18 cellular contexts compared by ENCODE assay signal in genomic region chr17:79985951-79986391, GRCh38. TPM values are rescaled to one million over a fixed set of nuclear protein-coding genes. Genes with fewer than 3 reads are reported as not detected.
DNase-seq lines count a peak whose midpoint lies in the region; ATAC-seq, FAIRE-seq and TF ChIP-seq lines count a peak whose summit lies in the region.
"Had no signal": no experiment of that assay in that cellular context is flagged by ENCODE, and none has a peak within 500 bp of the region (broad histone marks: within the 10 kb centered on the region; RNA-seq: fewer than 3 reads in every experiment).

No MANE protein-coding gene starts in this region.

- no peak overlapping the region for H3K4me3 Mint-ChIP-seq in glutamatergic neuron (ENCODE audit: unreplicated experiment)
- H3K4me3 Mint-ChIP-seq: H9 had no signal

- H3K27me3 ChIP-seq in upper lobe of left lung: no peaks in the 10 kb centered on the region
- no peaks in the 10 kb centered on the region for H3K27me3 ChIP-seq in mesendoderm (ENCODE audit: insufficient read depth, low read length, poor library complexity)

- no peak overlapping the region for H2BK5ac ChIP-seq in mesendoderm (ENCODE audit: low read length)

- H3K4me1 Mint-ChIP-seq in glutamatergic neuron (ENCODE audit: low read depth, unreplicated experiment): peaks cover 37% of the 10 kb centered on the region

- no peak for TF ChIP-seq EP300 in upper lobe of left lung (IDR thresholded peaks at IDR 0.05)

- H3K79me1 ChIP-seq in mesendoderm (ENCODE audit: low read length): peaks cover 12% of the 10 kb centered on the region

- WGBS in upper lobe of left lung, 2 donors: 65 to 74% methylated on average over 15 of the region's 15 CpGs
- WGBS in mesendoderm (ENCODE audit: extremely low coverage, insufficient coverage, low lambda C conversion rate): no CpG with 5 or more reads among the region's 15 CpGs

- no peak overlapping the region for H3K4me2 ChIP-seq in mesendoderm (ENCODE audit: low read length)

- no peak overlapping the region for H3K18ac ChIP-seq in mesendoderm (ENCODE audit: low read length)

- no peak overlapping the region for H4K8ac ChIP-seq in mesendoderm (ENCODE audit: low read depth, low read length)

- no peak overlapping the region for H3K56ac ChIP-seq in mesendoderm (ENCODE audit: low read length)

- intact Hi-C loops in posterior vena cava (cut with DNase I): loop anchor here in 1 of 2 donors (10.0 kb wide), 1 partner anchor 241 kb away; no protein-coding TSS in a partner anchor

- H3K4ac ChIP-seq in mesendoderm (ENCODE audit: low read depth, low read length): no peak overlapping the region

- no peaks in the 10 kb centered on the region for H3K9me3 ChIP-seq in upper lobe of left lung

- DNase-seq in DMS 273 (lab: John Stamatoyannopoulos, UW; ENCODE audit: unreplicated experiment) (peak; percentile 48), DMS 273 treated with DMSO at 0.1 percent for 48 hours (lab: John Stamatoyannopoulos, UW) (no peak), NCI-H1694 treated with DMSO at 0.1 percent for 48 hours (lab: John Stamatoyannopoulos, UW) (peak; percentile 71), glutamatergic neuron (no peak), posterior vena cava (ENCODE audit: low spot score) (peak; percentile 51), upper lobe of left lung (no peak), urothelium cell line (ENCODE audit: low spot score) (no peak), mesendoderm (no peak)
- DNase-seq: H9; MV-4-11; NCI-H1436; NCI-H2081 treated with DMSO at 0.1 percent for 48 hours; NCI-H345; NCI-H526 treated with DMSO at 0.1 percent for 48 hours; NK-92 treated with Interleukin-12 subunit alpha and Interleukin-12 subunit beta, amount 100 ng/mL, for 24 hours; OCI-M1 had no signal

- H3K27me3 Mint-ChIP-seq in glutamatergic neuron (ENCODE audit: unreplicated experiment): peaks cover 12% of the 10 kb centered on the region

- no peak overlapping the region for H3K4me3 ChIP-seq in upper lobe of left lung
- H3K4me3 ChIP-seq in mesendoderm (ENCODE audit: low read length): no peak overlapping the region

- no peak overlapping the region for H2BK120ac ChIP-seq in mesendoderm (ENCODE audit: low read depth, low read length)

- H3K9me3 Mint-ChIP-seq in glutamatergic neuron (ENCODE audit: unreplicated experiment): peaks cover 12% of the 10 kb centered on the region
- H3K9me3 Mint-ChIP-seq: H9 had no signal

- H3K36me3 ChIP-seq in upper lobe of left lung: no peaks in the 10 kb centered on the region
- H3K36me3 ChIP-seq in mesendoderm (ENCODE audit: control insufficient read depth, insufficient read depth, low read length): no peaks in the 10 kb centered on the region

- peaks cover 2% of the 10 kb centered on the region for H3K79me2 ChIP-seq in mesendoderm (ENCODE audit: control insufficient read depth, insufficient read depth, low read length)

- H4K5ac ChIP-seq in mesendoderm (ENCODE audit: low read length): no peak overlapping the region

- no peak for FAIRE-seq in urothelium cell line (lab: Jason Lieb, UNC)

- H3K36me3 Mint-ChIP-seq in glutamatergic neuron (ENCODE audit: unreplicated experiment): peaks cover 5% of the 10 kb centered on the region

- H3K9ac ChIP-seq in mesendoderm (ENCODE audit: low read length): no peak overlapping the region

- no peak overlapping the region for H2AK5ac ChIP-seq in mesendoderm (ENCODE audit: low read length)

- H3K4me1 ChIP-seq in upper lobe of left lung: peaks cover 7 to 36% (median 12%) of the 10 kb centered on the region in 4 donors
- H3K4me1 ChIP-seq in mesendoderm (ENCODE audit: control insufficient read depth, low read depth, low read length): peaks cover 3% of the 10 kb centered on the region

- TF ChIP-seq POLR2A in upper lobe of left lung (IDR thresholded peaks at IDR 0.05): no peak

- no peak overlapping the region for H3K27ac ChIP-seq in upper lobe of left lung
- H3K27ac ChIP-seq in mesendoderm (ENCODE audit: low read depth, low read length): no peak overlapping the region
- H3K27ac ChIP-seq: 22Rv1, RWPE1 had no signal

- peak overlapping the region; percentile 46 for H3K27ac Mint-ChIP-seq in glutamatergic neuron (ENCODE audit: unreplicated experiment)

- no peak overlapping the region for H2BK15ac ChIP-seq in mesendoderm (replicated peaks; ENCODE audit: low read depth)

- no peak overlapping the region for H3K23ac ChIP-seq in mesendoderm (ENCODE audit: low read length)

- TF ChIP-seq CTCF in glutamatergic neuron (IDR thresholded peaks at IDR 0.05; ENCODE audit: partially characterized antibody, unreplicated experiment) (no peak), upper lobe of left lung (IDR thresholded peaks at IDR 0.05) (no peak)

- no peak for ATAC-seq in upper lobe of left lung (ENCODE audit: low FRiP score in 2 of 2)

RNA-seq across cellular contexts. Expression of gene TBC1D16, which starts 49.7 kb away (rescaled TPM):
- total RNA-seq in glutamatergic neuron (ENCODE audit: unreplicated experiment) (197 TPM), posterior vena cava (10 to 100 TPM; 38.9 to 57.9 TPM), upper lobe of left lung (10 to 100 TPM; 15.6 to 60.8 (median 24.1) TPM)
- polyA plus RNA-seq in mesendoderm (2013, experiment 1 of 2): 29.6 TPM
- 29.8 TPM for polyA plus RNA-seq in mesendoderm (2013, experiment 2 of 2)

RNA-seq across cellular contexts. Expression of gene CCDC40, which starts 50.5 kb away (rescaled TPM):
- total RNA-seq in glutamatergic neuron (ENCODE audit: unreplicated experiment) (25.3 TPM), posterior vena cava (10 to 100 TPM in 1 of 2 donors, 1 to 10 TPM in 1; 6.2 to 10.4 TPM), upper lobe of left lung (10 to 100 TPM in 5 of 6 donors, 1 to 10 TPM in 1; 4.1 to 96.4 (median 24.2) TPM)
- polyA plus RNA-seq in mesendoderm (2013, experiment 1 of 2): 1.8 TPM
- 1.7 TPM for polyA plus RNA-seq in mesendoderm (2013, experiment 2 of 2)

Comparison
In these comparisons a context has a peak if more than half of its experiments do, and no peak if none do; other contexts are left out.
1. DNase-seq: peak in DMS 273 (single experiment), NCI-H1694 treated with DMSO at 0.1 percent for 48 hours (single experiment) and posterior vena cava (single experiment); none in DMS 273 treated with DMSO at 0.1 percent for 48 hours (single experiment), glutamatergic neuron (single experiment), upper lobe of left lung (0 of 2), urothelium cell line (single experiment) and mesendoderm (single experiment).